Comparison of ENCODE assay signal across 8 cellular contexts in the genomic region with DNA sequence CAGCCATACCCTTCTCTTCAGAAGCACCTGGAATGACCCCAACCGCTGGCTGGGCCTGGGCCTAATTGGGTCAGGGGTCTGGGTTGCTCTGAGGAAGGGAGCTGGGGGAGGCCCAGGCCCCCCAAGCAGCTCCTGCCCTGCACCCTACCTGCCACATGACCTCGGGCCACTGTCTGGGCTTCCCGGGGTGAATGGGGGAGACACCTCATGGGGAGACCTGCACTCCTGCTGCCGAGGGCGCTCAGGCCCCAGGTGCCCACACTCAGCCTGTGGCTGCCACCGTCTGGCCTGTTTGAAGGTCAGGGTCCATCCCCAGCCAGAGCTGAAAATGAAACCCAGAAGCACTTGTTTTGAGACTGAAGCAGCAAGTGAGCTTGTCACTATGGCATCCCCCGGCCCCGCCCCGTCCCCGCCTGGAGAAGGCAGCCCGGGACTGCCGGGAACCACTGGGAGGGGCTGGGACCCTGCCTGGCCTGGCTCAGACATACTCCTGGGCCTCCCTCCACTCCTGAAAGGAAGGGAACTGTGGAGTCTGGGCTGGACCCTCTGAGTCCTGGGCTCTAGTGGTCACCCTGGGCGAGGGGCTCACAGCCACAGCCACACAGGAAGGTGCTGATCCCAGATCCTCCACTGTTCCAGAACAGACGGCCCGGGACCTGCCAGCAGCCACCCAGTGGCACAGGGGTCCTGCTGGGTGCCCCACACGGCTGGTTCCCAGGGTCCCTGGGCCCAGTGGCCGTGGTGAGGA. TPM values are rescaled to one million over a fixed set of nuclear protein-coding genes. Genes with fewer than 3 reads are reported as not detected.
DNase-seq lines count a peak whose midpoint lies in the region; ATAC-seq and TF ChIP-seq lines count a peak whose summit lies in the region.

No MANE protein-coding gene starts in this region.

- peak overlapping the region; percentile 75 for H3K27ac ChIP-seq in upper lobe of right lung

- peaks cover 6% of the 10 kb centered on the region for H3K4me1 Mint-ChIP-seq in central memory CD8-positive, alpha-beta T cell

- H3K9me3 Mint-ChIP-seq in central memory CD8-positive, alpha-beta T cell: no peaks in the 10 kb centered on the region

- H3K27me3 Mint-ChIP-seq in central memory CD8-positive, alpha-beta T cell: no peaks in the 10 kb centered on the region

- peaks cover 7% of the 10 kb centered on the region for H3K36me3 Mint-ChIP-seq in central memory CD8-positive, alpha-beta T cell (ENCODE audit: insufficient read depth)

- intact Hi-C loops in upper lobe of right lung (cut with DNase I): no loop called here

- TF ChIP-seq CTCF in upper lobe of right lung (IDR thresholded peaks at IDR 0.05): no peak

- peak; percentile 8 for DNase-seq in DMS79 treated with DMSO at 0.1 percent for 48 hours (lab: John Stamatoyannopoulos, UW)
- no peak for DNase-seq in DMS79 (lab: John Stamatoyannopoulos, UW)
- DNase-seq in central memory CD8-positive, alpha-beta T cell (ENCODE audit: low spot score in 2 of 2): no peak
- DNase-seq in left lobe of liver (ENCODE audit: low spot score): peak; percentile 69
- DNase-seq in upper lobe of right lung: peak; percentile 86
- DNase-seq in activated naive CD4-positive, alpha-beta T cell treated with anti-CD3 and anti-CD28 coated beads, Interleukin-2, amount 50 U/mL, for 16 hours: no peak

- peaks cover 20% of the 10 kb centered on the region for H3K36me3 ChIP-seq in upper lobe of right lung

- peak overlapping the region; percentile 22 for H3K27ac Mint-ChIP-seq in central memory CD8-positive, alpha-beta T cell (ENCODE audit: low read depth)

- no peak overlapping the region for H3K4me3 ChIP-seq in upper lobe of right lung

- no peak overlapping the region for H3K4me3 Mint-ChIP-seq in central memory CD8-positive, alpha-beta T cell

- no peaks in the 10 kb centered on the region for H3K27me3 ChIP-seq in upper lobe of right lung

- no peaks in the 10 kb centered on the region for H3K9me3 ChIP-seq in upper lobe of right lung

- no peak for ATAC-seq in central memory CD8-positive, alpha-beta T cell (replicated peaks; ENCODE audit: extremely low read depth, poor library complexity, severe bottlenecking)
- ATAC-seq in left lobe of liver (peak; percentile 81), upper lobe of right lung (peak; percentile 67), GM19455 (IDR thresholded peaks at IDR 0.05; ENCODE audit: unreplicated experiment) (no peak), GM21717 (IDR thresholded peaks at IDR 0.05; ENCODE audit: unreplicated experiment) (no peak)

- H3K4me1 ChIP-seq in upper lobe of right lung: peaks cover 8% of the 10 kb centered on the region

RNA-seq across cellular contexts. Expression of gene MICALL2, which starts 7.4 kb away (rescaled TPM):
- total RNA-seq in left lobe of liver (18.0 TPM), upper lobe of right lung (37.6 TPM)

RNA-seq across cellular contexts. Expression of gene INTS1, which starts 37.5 kb away (rescaled TPM):
- total RNA-seq in left lobe of liver: 55.5 TPM
- 49.2 TPM for total RNA-seq in upper lobe of right lung

Comparison
In these comparisons a context has a peak if more than half of its experiments do, and no peak if none do; other contexts are left out.
1. DNase-seq: peak in DMS79 treated with DMSO at 0.1 percent for 48 hours (single experiment), left lobe of liver (single experiment) and upper lobe of right lung (single experiment); none in DMS79 (single experiment), central memory CD8-positive, alpha-beta T cell (0 of 2) and activated naive CD4-positive, alpha-beta T cell treated with anti-CD3 and anti-CD28 coated beads, Interleukin-2, amount 50 U/mL, for 16 hours (single experiment).
2. ATAC-seq: peak in left lobe of liver (single experiment) and upper lobe of right lung (single experiment); none in central memory CD8-positive, alpha-beta T cell (single experiment), GM19455 (single experiment) and GM21717 (single experiment).